In genomic region chr2:60556998-60557955, GRCh38 we compare ENCODE assay signal across 1 cellular context.
TF ChIP-seq lines count a peak whose summit lies in the region.

No MANE protein-coding gene starts in this region.

TF ChIP-seq in GM12878, 131 proteins besides CTCF, POLR2A, EP300 and RAD21 (continued from another document):
- TF ChIP-seq CUX1 (IDR thresholded peaks at IDR 0.05; ENCODE audit: insufficient replicate concordance, low read depth, low read length): no peak
TF ChIP-seq in GM12878: peak in this region for 0.
